Comparison of ENCODE assay signal across 11 cellular contexts in genomic region chr1:245888809-245889208, GRCh38.
DNase-seq lines count a peak whose midpoint lies in the region; ATAC-seq and TF ChIP-seq lines count a peak whose summit lies in the region.
"Had no signal": no experiment of that assay in that cellular context is flagged by ENCODE, and none has a peak within 500 bp of the region (broad histone marks: within the 10 kb centered on the region; RNA-seq: fewer than 3 reads in every experiment).

No MANE protein-coding gene starts in this region.

- peaks cover 14% of the 10 kb centered on the region; the same call in 1 of the 3 replicates for H3K36me3 Mint-ChIP-seq in GM23338 (ENCODE audit: low read depth)

- no peak overlapping the region for H3K4me3 Mint-ChIP-seq in GM23338
- H3K4me3 Mint-ChIP-seq: stimulated activated naive CD8-positive, alpha-beta T cell treated with anti-CD3 and anti-CD28 coated beads, Interleukin-15, Interleukin-2, amounts not matched to agents 100 ng/mL and 50 ng/mL, for 24 hours had no signal

- peaks cover 4% of the 10 kb centered on the region for H3K27me3 Mint-ChIP-seq in GM23338 (ENCODE audit: insufficient read depth, low read depth, poor library complexity)
- H3K27me3 Mint-ChIP-seq: stimulated activated naive CD8-positive, alpha-beta T cell treated with anti-CD3 and anti-CD28 coated beads, Interleukin-15, Interleukin-2, amounts not matched to agents 100 ng/mL and 50 ng/mL, for 24 hours had no signal

- no peak overlapping the region for H2AFZ ChIP-seq in GM23338

- H3K4me1 ChIP-seq in GM23338 (ENCODE audit: insufficient read depth) = no peaks in the 10 kb centered on the region

- no peak overlapping the region for H3K4me3 ChIP-seq in GM23338

- peak; percentile 83 for ATAC-seq in GM23338

- peaks cover 3% of the 10 kb centered on the region for H3K9me3 Mint-ChIP-seq in GM23338

- no peaks in the 10 kb centered on the region for H3K9me2 ChIP-seq in GM23338 (ENCODE audit: insufficient read depth)

- H3K4me2 ChIP-seq in GM23338 = no peak overlapping the region

- no peaks in the 10 kb centered on the region for H3K79me2 ChIP-seq in GM23338 (replicated peaks; ENCODE audit: insufficient read depth)

- intact Hi-C loops in head of caudate nucleus (cut with DNase I) = no loop called here

- 0 out of 2 replicates have a peak, but pooled peaks cover 2% of the 10 kb centered on the region for H3K36me3 ChIP-seq in GM23338 (ENCODE audit: insufficient read depth)

- H3K4me1 Mint-ChIP-seq in GM23338 = 0 out of 3 replicates have a peak, but pooled peaks cover 2% of the 10 kb centered on the region

- no peak overlapping the region for H3K27ac ChIP-seq in GM23338 (ENCODE audit: low read depth)
- no peak overlapping the region for H3K27ac ChIP-seq in substantia nigra (ENCODE audit: low read depth, low read length, poor library complexity, severe bottlenecking)

- peak; percentile 77 for TF ChIP-seq CTCF in GM23338 (conservative IDR thresholded peaks at IDR 0.05; ENCODE audit: low read depth in 2 of 2)

- no peaks in the 10 kb centered on the region for H3K27me3 ChIP-seq in GM23338 (ENCODE audit: insufficient read depth)

- no peaks in the 10 kb centered on the region for H3F3A ChIP-seq in GM23338 (replicated peaks; ENCODE audit: low read depth)

- DNase-seq in AG08395 (ENCODE audit: low spot score) = peak; percentile 10
- peak; percentile 86 for DNase-seq in GM23338 (ENCODE audit: low spot score)
- DNase-seq in RPMI8226 = peak; percentile 42
- peak; percentile 10 for DNase-seq in germinal center (ENCODE audit: low spot score)
- no peak for DNase-seq in head of caudate nucleus
- DNase-seq in mucosa of gallbladder (ENCODE audit: low spot score) = no peak
- no peak for DNase-seq in substantia nigra (lab: John Stamatoyannopoulos, UW)
- DNase-seq in mesenteric fat pad (ENCODE audit: low spot score) = no peak
- DNase-seq: activated T-cell treated with anti-CD3 and anti-CD28 coated beads, Interleukin-2, amount 50 U/mL, for 48 hours; NCI-H1105 treated with DMSO at 0.1 percent for 48 hours had no signal

- no peaks in the 10 kb centered on the region for H4K20me1 ChIP-seq in GM23338 (replicated peaks; ENCODE audit: insufficient read depth)

- H3K27ac Mint-ChIP-seq in GM23338 = no peak overlapping the region
- H3K27ac Mint-ChIP-seq: stimulated activated naive CD8-positive, alpha-beta T cell treated with anti-CD3 and anti-CD28 coated beads, Interleukin-15, Interleukin-2, amounts not matched to agents 100 ng/mL and 50 ng/mL, for 24 hours had no signal

TF ChIP-seq in GM23338, 12 proteins besides CTCF, POLR2A, EP300 and RAD21 (continues in another document):
- TF ChIP-seq ZNF114 (CRISPR knock-in tag; IDR thresholded peaks at IDR 0.05) (no peak), EZH2phosphoT487 (IDR thresholded peaks at IDR 0.05; ENCODE audit: unreplicated experiment) (no peak), STAT1 (IDR thresholded peaks at IDR 0.05; ENCODE audit: unreplicated experiment) (no peak), CREB1 (CRISPR knock-in tag; IDR thresholded peaks at IDR 0.05; ENCODE audit: low read depth) (no peak), NANOG (IDR thresholded peaks at IDR 0.05; ENCODE audit: borderline replicate concordance) (no peak), ZNF331 (CRISPR knock-in tag; IDR thresholded peaks at IDR 0.05; ENCODE audit: low read depth) (no peak), ZNF462 (CRISPR knock-in tag; IDR thresholded peaks at IDR 0.05) (no peak), ETS1 (IDR thresholded peaks at IDR 0.05) (no peak), POLR2AphosphoS5 (IDR thresholded peaks at IDR 0.05; ENCODE audit: low read depth) (no peak), EZH2 (IDR thresholded peaks at IDR 0.05; ENCODE audit: low read depth, unreplicated experiment) (no peak), JUNB (IDR thresholded peaks at IDR 0.05; ENCODE audit: unreplicated experiment) (no peak)

Comparison
In these comparisons a context has a peak if more than half of its experiments do, and no peak if none do; other contexts are left out.
1. DNase-seq: peak in AG08395 (single experiment), GM23338 (single experiment), RPMI8226 (single experiment) and germinal center (single experiment); none in head of caudate nucleus (0 of 42), mucosa of gallbladder (single experiment), substantia nigra (0 of 49) and mesenteric fat pad (single experiment).